In genomic region chr7:75565129-75565528, GRCh38 we compare ENCODE assay signal across 8 cellular contexts.
DNase-seq lines count a peak whose midpoint lies in the region; ATAC-seq and TF ChIP-seq lines count a peak whose summit lies in the region.

No MANE protein-coding gene starts in this region.

- no peaks in the 10 kb centered on the region for H3K27me3 Mint-ChIP-seq in naive thymus-derived CD8-positive, alpha-beta T cell

- H3K27ac Mint-ChIP-seq in naive thymus-derived CD8-positive, alpha-beta T cell = no peak overlapping the region

- no peak overlapping the region for H3K9ac ChIP-seq in Karpas-422 (ENCODE audit: low read length)

- H3K27ac ChIP-seq in prostate gland (peak overlapping the region; percentile 59), Karpas-422 (ENCODE audit: low read length) (no peak overlapping the region)

- H3K4me3 ChIP-seq in fibroblast of pulmonary artery (replicated peaks; ENCODE audit: low read depth, low read length) (no peak overlapping the region), prostate gland (no peak overlapping the region), Karpas-422 (ENCODE audit: low read length) (no peak overlapping the region)

- intact Hi-C loops in prostate gland (cut with DNase I) = no loop called here

- no peaks in the 10 kb centered on the region for H3K79me2 ChIP-seq in Karpas-422 (ENCODE audit: low read length)

- peaks cover 0 to 4% (median 0%) of the 10 kb centered on the region in 4 donors for H3K4me1 Mint-ChIP-seq in naive thymus-derived CD8-positive, alpha-beta T cell

- H3K27me3 ChIP-seq in prostate gland (replicated peaks; ENCODE audit: insufficient read depth) (no peaks in the 10 kb centered on the region), Karpas-422 (ENCODE audit: low read length) (no peaks in the 10 kb centered on the region)

- no peak overlapping the region for H3K4me2 ChIP-seq in Karpas-422 (ENCODE audit: low read depth, low read length, poor library complexity, severe bottlenecking)

- DNase-seq in Daoy (ENCODE audit: low read depth) = peak; percentile 95
- DNase-seq in RPMI7951 (ENCODE audit: low read depth) = peak; percentile 97
- DNase-seq in fibroblast of pulmonary artery (ENCODE audit: low read depth) = peak; percentile 93
- peak; percentile 87 for DNase-seq in prostate gland (ENCODE audit: low spot score)
- DNase-seq in D341Med (ENCODE audit: low spot score) = no peak
- DNase-seq in GM13976 (ENCODE audit: low spot score) = no peak
- no peak for DNase-seq in Karpas-422
- no peak for DNase-seq in naive thymus-derived CD8-positive, alpha-beta T cell

- in situ Hi-C loops in GM13976 (cut with MboI; ENCODE audit: low sequenced_read_pairs, unreplicated experiment) = no loop called here

- peaks cover 0 to 33% (median 13%) of the 10 kb centered on the region in 9 donors for H3K9me3 Mint-ChIP-seq in naive thymus-derived CD8-positive, alpha-beta T cell

- H3K9me2 ChIP-seq in Karpas-422 (replicated peaks; ENCODE audit: insufficient read depth, low read length) = no peaks in the 10 kb centered on the region

- TF ChIP-seq CTCF in fibroblast of pulmonary artery (IDR thresholded peaks at IDR 0.05; ENCODE audit: low read length, missing control alignments) = no peak
- TF ChIP-seq CTCF in prostate gland (IDR thresholded peaks at IDR 0.05) = no peak
- TF ChIP-seq CTCF in GM13976 (IDR thresholded peaks at IDR 0.05; ENCODE audit: borderline replicate concordance, control extremely low read depth, extremely low read depth, insufficient read depth, missing control alignments) = no peak

- no peak overlapping the region for H2AFZ ChIP-seq in Karpas-422 (ENCODE audit: low read length)

- no peak for ATAC-seq in naive thymus-derived CD8-positive, alpha-beta T cell

- no peak overlapping the region for H3K4me3 Mint-ChIP-seq in naive thymus-derived CD8-positive, alpha-beta T cell

- WGBS in prostate gland = 12% methylated on average over 4 of the region's 4 CpGs

- H3K9me3 ChIP-seq in prostate gland (no peaks in the 10 kb centered on the region), Karpas-422 (ENCODE audit: low read length) (no peaks in the 10 kb centered on the region)

- H3K36me3 Mint-ChIP-seq in naive thymus-derived CD8-positive, alpha-beta T cell = peaks cover 12 to 35% (median 13%) of the 10 kb centered on the region in 3 donors

- H4K20me1 ChIP-seq in Karpas-422 (ENCODE audit: insufficient read depth, low read depth, low read length) = no peaks in the 10 kb centered on the region

- H3K36me3 ChIP-seq in prostate gland (no peaks in the 10 kb centered on the region), Karpas-422 (ENCODE audit: insufficient read depth, low read length) (no peaks in the 10 kb centered on the region)

- TF ChIP-seq POLR2A in prostate gland (IDR thresholded peaks at IDR 0.05) = no peak

- H3K4me1 ChIP-seq in prostate gland (replicated peaks) = no peaks in the 10 kb centered on the region
- H3K4me1 ChIP-seq in Karpas-422 (ENCODE audit: low read length) = no peaks in the 10 kb centered on the region

- POLR2A ChIA-PET in naive thymus-derived CD8-positive, alpha-beta T cell (lab: Charles Lee) = no interaction called here

Comparison
In these comparisons a context has a peak if more than half of its experiments do, and no peak if none do; other contexts are left out.
1. DNase-seq: peak in Daoy (single experiment), RPMI7951 (single experiment), fibroblast of pulmonary artery (single experiment) and prostate gland (single experiment); none in D341Med (single experiment), GM13976 (single experiment), Karpas-422 (single experiment) and naive thymus-derived CD8-positive, alpha-beta T cell (0 of 10).